ENCODE assay signal across 1 cellular context in the genomic region with DNA sequence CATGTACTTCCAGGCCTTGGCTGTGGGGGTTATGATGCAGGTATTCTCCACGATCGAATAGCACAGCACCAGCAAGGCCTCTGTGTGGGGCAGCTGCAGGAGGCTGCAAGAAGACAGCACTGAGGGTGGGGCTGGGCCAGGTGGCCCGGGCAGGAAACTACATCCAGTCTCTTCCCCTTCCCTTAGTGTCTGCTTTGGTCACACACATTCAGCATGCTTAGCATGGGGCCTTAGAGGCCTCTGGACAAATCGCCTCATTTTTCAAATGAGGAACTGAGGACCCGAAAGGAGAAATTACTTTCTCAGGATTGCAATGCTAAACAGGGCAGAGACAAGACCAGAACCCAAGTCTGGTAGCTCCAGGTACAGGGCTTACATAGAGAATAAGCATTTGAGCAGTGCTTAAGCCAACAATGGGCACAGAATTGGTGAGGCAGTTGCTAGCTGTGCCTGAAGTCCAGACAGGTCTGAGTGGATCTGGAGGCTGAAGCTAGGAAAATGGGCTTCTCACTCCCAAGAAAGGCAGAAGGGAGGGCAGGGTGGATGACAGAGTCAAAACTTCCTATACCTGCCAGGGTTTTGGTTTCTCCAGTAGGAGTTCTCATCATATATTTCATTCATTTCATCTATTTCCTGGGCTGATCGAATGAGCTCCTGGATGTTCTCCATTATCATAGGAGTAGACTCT.
TF ChIP-seq lines count a peak whose summit lies in the region.

No MANE protein-coding gene starts in this region.

TF ChIP-seq in IMR-90, 13 proteins besides CTCF, POLR2A, EP300 and RAD21 (continued from another document):
- TF ChIP-seq NFE2L2 (IDR thresholded peaks at IDR 0.05; ENCODE audit: low read depth, low read length), result no peak
- no peak for TF ChIP-seq CEBPB (IDR thresholded peaks at IDR 0.05; ENCODE audit: low read depth, low read length)
- TF ChIP-seq FOS (IDR thresholded peaks at IDR 0.05; ENCODE audit: low read depth, low read length), result no peak
- no peak for TF ChIP-seq MXI1 (IDR thresholded peaks at IDR 0.05; ENCODE audit: borderline replicate concordance, low read depth, low read length)
- TF ChIP-seq RFX5 (IDR thresholded peaks at IDR 0.05; ENCODE audit: low read depth, low read length), result no peak
- TF ChIP-seq CHD1 (IDR thresholded peaks at IDR 0.05; ENCODE audit: low read depth, low read length), result no peak
- no peak for TF ChIP-seq MAFK (IDR thresholded peaks at IDR 0.05; ENCODE audit: low read depth, low read length)
- no peak for TF ChIP-seq USF2 (IDR thresholded peaks at IDR 0.05; ENCODE audit: low read depth, low read length)
